In the genomic region with DNA sequence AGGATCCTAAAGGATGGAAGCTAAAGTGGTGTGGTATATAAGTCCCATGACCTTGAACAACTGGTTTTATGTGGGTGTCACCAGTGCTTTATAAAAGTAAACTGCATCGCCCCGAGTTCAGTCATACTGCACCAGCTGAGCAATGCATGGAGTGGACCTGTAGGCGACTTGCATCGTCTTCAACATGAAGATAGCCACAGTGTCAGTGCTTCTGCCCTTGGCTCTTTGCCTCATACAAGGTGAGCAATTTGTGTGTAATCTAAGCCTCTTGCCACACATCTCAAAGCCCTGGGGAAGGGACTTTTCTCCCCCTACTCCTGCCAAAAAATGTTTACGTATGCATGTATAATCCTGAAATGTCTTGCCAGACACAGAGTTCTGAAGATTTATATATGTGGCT, we compare ENCODE assay signal across 19 cellular contexts. TPM values are rescaled to one million over a fixed set of nuclear protein-coding genes. Genes with fewer than 3 reads are reported as not detected.
DNase-seq lines count a peak whose midpoint lies in the region; ATAC-seq and TF ChIP-seq lines count a peak whose summit lies in the region.
"Had no signal": no experiment of that assay in that cellular context is flagged by ENCODE, and none has a peak within 500 bp of the region (broad histone marks: within the 10 kb centered on the region; RNA-seq: fewer than 3 reads in every experiment).

A gene with protein sequence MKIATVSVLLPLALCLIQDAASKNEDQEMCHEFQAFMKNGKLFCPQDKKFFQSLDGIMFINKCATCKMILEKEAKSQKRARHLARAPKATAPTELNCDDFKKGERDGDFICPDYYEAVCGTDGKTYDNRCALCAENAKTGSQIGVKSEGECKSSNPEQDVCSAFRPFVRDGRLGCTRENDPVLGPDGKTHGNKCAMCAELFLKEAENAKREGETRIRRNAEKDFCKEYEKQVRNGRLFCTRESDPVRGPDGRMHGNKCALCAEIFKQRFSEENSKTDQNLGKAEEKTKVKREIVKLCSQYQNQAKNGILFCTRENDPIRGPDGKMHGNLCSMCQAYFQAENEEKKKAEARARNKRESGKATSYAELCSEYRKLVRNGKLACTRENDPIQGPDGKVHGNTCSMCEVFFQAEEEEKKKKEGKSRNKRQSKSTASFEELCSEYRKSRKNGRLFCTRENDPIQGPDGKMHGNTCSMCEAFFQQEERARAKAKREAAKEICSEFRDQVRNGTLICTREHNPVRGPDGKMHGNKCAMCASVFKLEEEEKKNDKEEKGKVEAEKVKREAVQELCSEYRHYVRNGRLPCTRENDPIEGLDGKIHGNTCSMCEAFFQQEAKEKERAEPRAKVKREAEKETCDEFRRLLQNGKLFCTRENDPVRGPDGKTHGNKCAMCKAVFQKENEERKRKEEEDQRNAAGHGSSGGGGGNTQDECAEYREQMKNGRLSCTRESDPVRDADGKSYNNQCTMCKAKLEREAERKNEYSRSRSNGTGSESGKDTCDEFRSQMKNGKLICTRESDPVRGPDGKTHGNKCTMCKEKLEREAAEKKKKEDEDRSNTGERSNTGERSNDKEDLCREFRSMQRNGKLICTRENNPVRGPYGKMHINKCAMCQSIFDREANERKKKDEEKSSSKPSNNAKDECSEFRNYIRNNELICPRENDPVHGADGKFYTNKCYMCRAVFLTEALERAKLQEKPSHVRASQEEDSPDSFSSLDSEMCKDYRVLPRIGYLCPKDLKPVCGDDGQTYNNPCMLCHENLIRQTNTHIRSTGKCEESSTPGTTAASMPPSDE (plus strand): TSS at position 120 of the 400 bp plus-strand sequence. CDS start 65 bp downstream, at position 185.

- CTCF ChIA-PET in RWPE1 (lab: Yijun Ruan, JAX): no interaction called here
- CTCF ChIA-PET in activated naive CD4-positive, alpha-beta T cell treated with anti-CD3 and anti-CD28 coated beads, Interleukin-2, amount 10 ng/mL, durations not matched to agents 7 days and 5 days (lab: Charles Lee): no interaction called here

- no peak within 1 kb of the TSS for H3K4me3 Mint-ChIP-seq in progenitor cell of endocrine pancreas (ENCODE audit: low read depth)
- H3K4me3 Mint-ChIP-seq in activated naive CD4-positive, alpha-beta T cell treated with anti-CD3 and anti-CD28 coated beads, Interleukin-2, amount 10 ng/mL, durations not matched to agents 7 days and 5 days: no peak within 1 kb of the TSS
- H3K4me3 Mint-ChIP-seq: GM23338, IgD-negative memory B cell had no signal

- TF ChIP-seq CTCF in 22Rv1 (IDR thresholded peaks at IDR 0.05) (no peak), RWPE1 (conservative IDR thresholded peaks at IDR 0.05; ENCODE audit: low read depth) (no peak), progenitor cell of endocrine pancreas (IDR thresholded peaks at IDR 0.05; ENCODE audit: unreplicated experiment) (no peak)

- peak; percentile 96 for ATAC-seq in esophagus mucosa
- ATAC-seq: GM23338, HCT116 had no signal

- no peaks in the 10 kb centered on the region for H3K4me1 Mint-ChIP-seq in progenitor cell of endocrine pancreas (ENCODE audit: low read depth)
- H3K4me1 Mint-ChIP-seq in activated naive CD4-positive, alpha-beta T cell treated with anti-CD3 and anti-CD28 coated beads, Interleukin-2, amount 10 ng/mL, durations not matched to agents 7 days and 5 days: no peaks in the 10 kb centered on the region

- no peaks in the 10 kb centered on the region for H3K27me3 Mint-ChIP-seq in progenitor cell of endocrine pancreas
- H3K27me3 Mint-ChIP-seq in activated naive CD4-positive, alpha-beta T cell treated with anti-CD3 and anti-CD28 coated beads, Interleukin-2, amount 10 ng/mL, durations not matched to agents 7 days and 5 days: no peaks in the 10 kb centered on the region
- H3K27me3 Mint-ChIP-seq: IgD-negative memory B cell had no signal

- peaks cover 8% of the 10 kb centered on the region for H3K36me3 Mint-ChIP-seq in progenitor cell of endocrine pancreas (ENCODE audit: insufficient read depth)
- no peaks in the 10 kb centered on the region for H3K36me3 Mint-ChIP-seq in activated naive CD4-positive, alpha-beta T cell treated with anti-CD3 and anti-CD28 coated beads, Interleukin-2, amount 10 ng/mL, durations not matched to agents 7 days and 5 days
- H3K36me3 Mint-ChIP-seq: IgD-negative memory B cell had no signal

- POLR2A ChIA-PET in RWPE1 (lab: Yijun Ruan, JAX; ENCODE audit: low non-redundant PET): no interaction called here

- peak; percentile 25 for DNase-seq in RWPE1 (ENCODE audit: low spot score)
- DNase-seq in progenitor cell of endocrine pancreas (ENCODE audit: low spot score, unreplicated experiment): no peak
- no peak for DNase-seq in NCI-H2227 treated with DMSO at 0.1 percent for 48 hours (lab: John Stamatoyannopoulos, UW)
- DNase-seq in activated CD8-positive, alpha-beta memory T cell treated with anti-CD3 and anti-CD28 coated beads for 24 hours: no peak
- no peak for DNase-seq in activated naive CD4-positive, alpha-beta T cell treated with anti-CD3 and anti-CD28 coated beads, Interleukin-2, amount 10 ng/mL, durations not matched to agents 7 days and 5 days
- DNase-seq: C1 segment of cervical spinal cord, DND-41, NCI-H187, NCI-H510A, OCI-M1 had no signal

- H3K27ac ChIP-seq in 22Rv1 (peak within 1 kb of the TSS; percentile 10; the same call in 1 of the 2 replicates), RWPE1 (no peak within 1 kb of the TSS)
- H3K27ac ChIP-seq: HL-60, SJSA1 had no signal

- no peak within 1 kb of the TSS for H3K27ac Mint-ChIP-seq in progenitor cell of endocrine pancreas
- no peak within 1 kb of the TSS for H3K27ac Mint-ChIP-seq in activated naive CD4-positive, alpha-beta T cell treated with anti-CD3 and anti-CD28 coated beads, Interleukin-2, amount 10 ng/mL, durations not matched to agents 7 days and 5 days
- H3K27ac Mint-ChIP-seq: GM23338, IgD-negative memory B cell had no signal

- no peaks in the 10 kb centered on the region for H3K9me3 Mint-ChIP-seq in progenitor cell of endocrine pancreas (ENCODE audit: low read depth)
- H3K9me3 Mint-ChIP-seq in activated naive CD4-positive, alpha-beta T cell treated with anti-CD3 and anti-CD28 coated beads, Interleukin-2, amount 10 ng/mL, durations not matched to agents 7 days and 5 days: no peaks in the 10 kb centered on the region

RNA-seq across cellular contexts. Expression of the gene that starts here (rescaled TPM):
- 509 TPM for total RNA-seq in esophagus mucosa
- total RNA-seq in progenitor cell of endocrine pancreas: 19.7 and 23.8 TPM in 2 replicates
- total RNA-seq: A673, LHCN-M2, SJSA1 had no signal

Comparison
In these comparisons a context has a peak if more than half of its experiments do, and no peak if none do; other contexts are left out.
1. RNA of the gene that starts here (total RNA-seq): 509 TPM in esophagus mucosa (single experiment); 19.7 to 23.8 TPM in progenitor cell of endocrine pancreas; every median in the first group is over 10 times any median in the second.